ENCODE assay signal across 15 cellular contexts in the genomic region with DNA sequence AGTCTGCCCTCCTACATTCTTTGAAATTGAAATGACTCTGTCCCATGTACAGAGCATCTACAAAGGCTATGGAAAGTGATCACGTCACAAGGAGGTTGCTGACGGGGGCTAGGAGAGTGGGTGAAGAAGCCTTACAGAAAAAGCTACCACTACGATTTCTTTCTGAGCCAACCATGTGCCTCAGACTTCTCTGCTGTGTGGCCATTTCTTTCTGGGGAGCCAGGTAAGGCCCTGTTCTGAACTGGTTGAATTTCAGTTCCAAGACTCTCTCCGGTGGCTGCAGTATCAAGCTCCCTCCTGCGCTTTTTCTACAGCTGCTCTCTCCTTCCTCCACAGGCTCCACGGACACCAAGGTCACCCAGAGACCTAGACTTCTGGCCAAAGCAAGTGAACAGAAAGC.
DNase-seq lines count a peak whose midpoint lies in the region; ATAC-seq and TF ChIP-seq lines count a peak whose summit lies in the region.
"Had no signal": no experiment of that assay in that cellular context is flagged by ENCODE, and none has a peak within 500 bp of the region (broad histone marks: within the 10 kb centered on the region; RNA-seq: fewer than 3 reads in every experiment).

No MANE protein-coding gene starts in this region.

- no peak overlapping the region for H2AFZ ChIP-seq in PC-9

- H3K9me3 ChIP-seq in vagina, result no peaks in the 10 kb centered on the region
- H3K9me3 ChIP-seq in PC-9 (ENCODE audit: insufficient read depth, low read depth), result no peaks in the 10 kb centered on the region
- H3K9me3 ChIP-seq: Peyer's patch had no signal

- H3K27ac Mint-ChIP-seq in activated T-cell treated with anti-CD3 and anti-CD28 coated beads, Interleukin-2, amount 50 U/mL, for 24 hours, result peak overlapping the region; percentile 99
- H3K27ac Mint-ChIP-seq in effector memory CD8-positive, alpha-beta T cell, result no peak overlapping the region
- H3K27ac Mint-ChIP-seq in stimulated activated naive CD8-positive, alpha-beta T cell treated with anti-CD3 and anti-CD28 coated beads, Interleukin-15, Interleukin-2, amounts not matched to agents 100 ng/mL and 50 ng/mL, for 24 hours, result peak overlapping the region; percentile 99
- H3K27ac Mint-ChIP-seq: progenitor cell of endocrine pancreas had no signal

- no peaks in the 10 kb centered on the region for H3F3A ChIP-seq in PC-9 (ENCODE audit: insufficient read depth, low read depth)

- POLR2A ChIA-PET in PC-9 (lab: Charles Lee; ENCODE audit: unreplicated experiment), result interaction anchor here (0.6 kb wide), 2 partner anchors 166 to 294 kb away, joined by 3 to 4 read pairs; no protein-coding TSS in a partner anchor

- H3K36me3 ChIP-seq in vagina (no peaks in the 10 kb centered on the region), PC-9 (ENCODE audit: low read depth) (no peaks in the 10 kb centered on the region)
- H3K36me3 ChIP-seq: Peyer's patch had no signal

- DNase-seq in activated gamma-delta T cell treated with Interleukin-2 at 50 U/mL for 16 hours, result peak; percentile 16
- no peak for DNase-seq in activated gamma-delta T cell (lab: John Stamatoyannopoulos, UW)
- DNase-seq in activated T-cell treated with anti-CD3 and anti-CD28 coated beads, Interleukin-2, amount 50 U/mL, for 24 hours, result peak; percentile 49
- DNase-seq in effector memory CD8-positive, alpha-beta T cell, result no peak
- DNase-seq in vagina (ENCODE audit: extremely low spot score in 2 of 2), result no peak
- DNase-seq in PC-9, result no peak
- DNase-seq in hepatic stellate cell (ENCODE audit: low spot score), result no peak
- DNase-seq: dermis blood vessel endothelial cell, hypothalamus, NCI-H2029, NCI-H526, Peyer's patch had no signal

- H3K9me2 ChIP-seq in PC-9 (ENCODE audit: insufficient read depth), result no peaks in the 10 kb centered on the region

- H3K27me3 ChIP-seq in vagina (no peaks in the 10 kb centered on the region), PC-9 (ENCODE audit: insufficient read depth, low read depth) (no peaks in the 10 kb centered on the region)
- H3K27me3 ChIP-seq: Peyer's patch had no signal

- H3K27me3 Mint-ChIP-seq in activated T-cell treated with anti-CD3 and anti-CD28 coated beads, Interleukin-2, amount 50 U/mL, for 24 hours, result peaks cover 3% of the 10 kb centered on the region
- peaks cover 6% of the 10 kb centered on the region in 2 donors for H3K27me3 Mint-ChIP-seq in effector memory CD8-positive, alpha-beta T cell
- no peaks in the 10 kb centered on the region for H3K27me3 Mint-ChIP-seq in stimulated activated naive CD8-positive, alpha-beta T cell treated with anti-CD3 and anti-CD28 coated beads, Interleukin-15, Interleukin-2, amounts not matched to agents 100 ng/mL and 50 ng/mL, for 24 hours

- no peak for TF ChIP-seq POLR2A in vagina (IDR thresholded peaks at IDR 0.05)

- peak; percentile 48 for ATAC-seq in effector memory CD8-positive, alpha-beta T cell (replicated peaks)
- ATAC-seq: left lobe of liver had no signal

- intact Hi-C loops in vagina (cut with DNase I), result no loop called here
- intact Hi-C loops in PC-9 (cut with micrococcal nuclease; ENCODE audit: unreplicated experiment), result loop anchor here (10.0 kb wide), 1 partner anchor 368 kb away; no protein-coding TSS in a partner anchor

- peaks cover 20% of the 10 kb centered on the region for H3K4me1 Mint-ChIP-seq in activated T-cell treated with anti-CD3 and anti-CD28 coated beads, Interleukin-2, amount 50 U/mL, for 24 hours (ENCODE audit: low read depth)
- H3K4me1 Mint-ChIP-seq in effector memory CD8-positive, alpha-beta T cell (ENCODE audit: low read depth in 2 of 2), result peaks cover 0 to 4% of the 10 kb centered on the region in 2 donors
- peaks cover 16% of the 10 kb centered on the region for H3K4me1 Mint-ChIP-seq in stimulated activated naive CD8-positive, alpha-beta T cell treated with anti-CD3 and anti-CD28 coated beads, Interleukin-15, Interleukin-2, amounts not matched to agents 100 ng/mL and 50 ng/mL, for 24 hours (ENCODE audit: low read depth)

- H3K4me3 ChIP-seq in vagina, result no peak overlapping the region
- no peak overlapping the region for H3K4me3 ChIP-seq in PC-9
- H3K4me3 ChIP-seq: Peyer's patch had no signal

- peaks cover 2% of the 10 kb centered on the region for H3K36me3 Mint-ChIP-seq in activated T-cell treated with anti-CD3 and anti-CD28 coated beads, Interleukin-2, amount 50 U/mL, for 24 hours (ENCODE audit: low read depth)
- H3K36me3 Mint-ChIP-seq in effector memory CD8-positive, alpha-beta T cell (ENCODE audit: insufficient read depth), result no peaks in the 10 kb centered on the region
- no peaks in the 10 kb centered on the region for H3K36me3 Mint-ChIP-seq in stimulated activated naive CD8-positive, alpha-beta T cell treated with anti-CD3 and anti-CD28 coated beads, Interleukin-15, Interleukin-2, amounts not matched to agents 100 ng/mL and 50 ng/mL, for 24 hours (ENCODE audit: low read depth)

- CTCF ChIA-PET in PC-9 (lab: Charles Lee), result interaction anchor here (0.6 kb wide), 1 partner anchor 129 kb away, joined by 8 read pairs; no protein-coding TSS in a partner anchor

- no peaks in the 10 kb centered on the region; the same call in 1 of the 2 replicates for H4K20me1 ChIP-seq in PC-9 (ENCODE audit: insufficient read depth)

- peak overlapping the region; percentile 85 for H3K4me3 Mint-ChIP-seq in activated T-cell treated with anti-CD3 and anti-CD28 coated beads, Interleukin-2, amount 50 U/mL, for 24 hours
- peak overlapping the region; percentile 5 to 25 for H3K4me3 Mint-ChIP-seq in effector memory CD8-positive, alpha-beta T cell
- peak overlapping the region; percentile 92 for H3K4me3 Mint-ChIP-seq in stimulated activated naive CD8-positive, alpha-beta T cell treated with anti-CD3 and anti-CD28 coated beads, Interleukin-15, Interleukin-2, amounts not matched to agents 100 ng/mL and 50 ng/mL, for 24 hours

- no peaks in the 10 kb centered on the region for H3K79me2 ChIP-seq in PC-9 (ENCODE audit: low read depth)

- no peaks in the 10 kb centered on the region for H3K9me3 Mint-ChIP-seq in activated T-cell treated with anti-CD3 and anti-CD28 coated beads, Interleukin-2, amount 50 U/mL, for 24 hours
- H3K9me3 Mint-ChIP-seq in effector memory CD8-positive, alpha-beta T cell, result no peaks in the 10 kb centered on the region
- no peaks in the 10 kb centered on the region for H3K9me3 Mint-ChIP-seq in stimulated activated naive CD8-positive, alpha-beta T cell treated with anti-CD3 and anti-CD28 coated beads, Interleukin-15, Interleukin-2, amounts not matched to agents 100 ng/mL and 50 ng/mL, for 24 hours

- H3K4me2 ChIP-seq in PC-9, result no peak overlapping the region

- BruUV-seq in PC-9 (replicated peaks; lab: Mats Ljungman, UMichigan), result no TSS peak

- no peak overlapping the region for H3K27ac ChIP-seq in vagina
- no peak overlapping the region for H3K27ac ChIP-seq in PC-9

- TF ChIP-seq CTCF in vagina (IDR thresholded peaks at IDR 0.05) (no peak), PC-9 (conservative IDR thresholded peaks at IDR 0.05) (no peak)

- H3K4me1 ChIP-seq in vagina (no peaks in the 10 kb centered on the region), PC-9 (replicated peaks; ENCODE audit: insufficient read depth) (no peaks in the 10 kb centered on the region)
- H3K4me1 ChIP-seq: Peyer's patch had no signal

Comparison
In these comparisons a context has a peak if more than half of its experiments do, and no peak if none do; other contexts are left out.
1. DNase-seq: peak in activated gamma-delta T cell treated with Interleukin-2 at 50 U/mL for 16 hours (single experiment) and activated T-cell treated with anti-CD3 and anti-CD28 coated beads, Interleukin-2, amount 50 U/mL, for 24 hours (single experiment); none in activated gamma-delta T cell (single experiment), effector memory CD8-positive, alpha-beta T cell (0 of 3), vagina (0 of 2), PC-9 (0 of 2) and hepatic stellate cell (single experiment).
2. H3K27ac Mint-ChIP-seq: peak in activated T-cell treated with anti-CD3 and anti-CD28 coated beads, Interleukin-2, amount 50 U/mL, for 24 hours (single experiment) and stimulated activated naive CD8-positive, alpha-beta T cell treated with anti-CD3 and anti-CD28 coated beads, Interleukin-15, Interleukin-2, amounts not matched to agents 100 ng/mL and 50 ng/mL, for 24 hours (single experiment); none in effector memory CD8-positive, alpha-beta T cell (0 of 2).
3. H3K4me3 Mint-ChIP-seq: peak in every context shown above with its lines; median percentile 92 in stimulated activated naive CD8-positive, alpha-beta T cell treated with anti-CD3 and anti-CD28 coated beads, Interleukin-15, Interleukin-2, amounts not matched to agents 100 ng/mL and 50 ng/mL, for 24 hours; 85 in activated T-cell treated with anti-CD3 and anti-CD28 coated beads, Interleukin-2, amount 50 U/mL, for 24 hours; 15 in effector memory CD8-positive, alpha-beta T cell.